In the genomic region with DNA sequence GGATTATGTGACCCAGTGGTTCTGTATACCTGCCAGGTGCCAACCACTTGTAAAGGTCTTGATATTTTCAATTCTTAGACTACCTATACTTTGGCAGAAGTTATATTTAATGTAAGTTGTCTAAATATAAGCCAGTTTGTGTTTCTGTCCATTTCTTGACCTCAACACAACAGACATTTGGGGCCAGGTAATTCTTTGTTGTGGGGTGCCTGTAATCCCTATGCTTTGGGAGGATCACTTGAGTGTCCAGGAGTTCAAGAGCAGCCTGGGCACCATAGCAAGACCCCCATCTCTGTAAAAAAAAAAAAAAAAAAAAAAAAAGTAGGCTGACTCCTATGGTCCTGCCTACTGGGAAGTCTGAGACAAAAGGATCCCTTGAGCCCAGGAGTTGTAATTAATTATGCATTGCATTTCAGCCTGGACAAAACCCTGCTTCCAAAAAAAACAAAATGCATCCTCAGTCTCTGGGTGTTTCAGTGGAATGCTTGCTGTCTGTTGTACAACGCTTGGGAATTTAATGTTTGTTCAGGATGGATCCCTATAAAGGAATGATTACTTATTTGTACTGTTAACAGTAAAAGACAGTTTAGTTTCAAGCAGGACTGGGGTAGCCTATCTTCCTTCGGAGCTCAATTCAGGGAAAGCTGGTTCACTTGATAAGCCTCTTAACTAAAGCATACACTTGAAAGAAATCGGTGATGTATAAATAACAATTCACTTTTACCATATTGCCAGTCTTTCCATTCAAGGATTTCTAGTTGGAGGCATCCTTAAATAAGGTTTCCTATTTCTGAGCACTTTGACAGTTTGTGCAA, we compare ENCODE assay signal across 2 cellular contexts.
TF ChIP-seq lines count a peak whose summit lies in the region.

No MANE protein-coding gene starts in this region.

TF ChIP-seq in SK-N-SH, 30 proteins besides CTCF, POLR2A, EP300 and RAD21:
- no peak for TF ChIP-seq CHD2 (IDR thresholded peaks at IDR 0.05; ENCODE audit: low read length, partially characterized antibody)
- TF ChIP-seq USF2 (IDR thresholded peaks at IDR 0.05; ENCODE audit: borderline replicate concordance, low read depth, low read length) = no peak
- no peak for TF ChIP-seq SIN3A (IDR thresholded peaks at IDR 0.05; ENCODE audit: borderline replicate concordance, low read depth, low read length)

TF ChIP-seq in SK-N-SH treated with all-trans-retinoic acid at 6 μM for 48 hours, 23 proteins besides CTCF, POLR2A, EP300 and RAD21:
- TF ChIP-seq SNAI2 (CRISPR knock-in tag; IDR thresholded peaks at IDR 0.05) (no peak), TCF4 (CRISPR knock-in tag; IDR thresholded peaks at IDR 0.05; ENCODE audit: borderline replicate concordance) (no peak), PPARA (CRISPR knock-in tag; IDR thresholded peaks at IDR 0.05; ENCODE audit: borderline replicate concordance) (no peak), CSDC2 (CRISPR knock-in tag; IDR thresholded peaks at IDR 0.05) (no peak)
